ENCODE assay signal across 9 cellular contexts in genomic region chr2:20438334-20439192, GRCh38. TPM values are rescaled to one million over a fixed set of nuclear protein-coding genes. Genes with fewer than 3 reads are reported as not detected.
DNase-seq lines count a peak whose midpoint lies in the region; ATAC-seq and TF ChIP-seq lines count a peak whose summit lies in the region.
"Had no signal": no experiment of that assay in that cellular context is flagged by ENCODE, and none has a peak within 500 bp of the region (broad histone marks: within the 10 kb centered on the region; RNA-seq: fewer than 3 reads in every experiment).

No MANE protein-coding gene starts in this region.

- ATAC-seq in heart left ventricle (peak; percentile 49 to 86 (median 81)), GM18867 (IDR thresholded peaks at IDR 0.05; ENCODE audit: unreplicated experiment) (no peak)

- H3F3A ChIP-seq in smooth muscle cell (ENCODE audit: low read depth) = peaks cover 1% of the 10 kb centered on the region

- TF ChIP-seq POLR2A in heart left ventricle (IDR thresholded peaks at IDR 0.05) = peak in 1 of 2 donors; percentile 60

- H3K4me2 ChIP-seq in smooth muscle cell = peak overlapping the region; percentile 27

- H3K9me3 ChIP-seq in heart left ventricle (no peaks in the 10 kb centered on the region), smooth muscle cell (replicated peaks; ENCODE audit: low read depth) (no peaks in the 10 kb centered on the region)

- no peak overlapping the region for H3K9ac ChIP-seq in smooth muscle cell (ENCODE audit: low read depth)

- peak overlapping the region in 10 of 12 donors; percentile 27 to 92 (median 54) for H3K27ac ChIP-seq in heart left ventricle
- H3K27ac ChIP-seq in smooth muscle cell (ENCODE audit: low read depth) = no peak overlapping the region
- H3K27ac ChIP-seq: cardiac muscle cell had no signal

- H4K20me1 ChIP-seq in smooth muscle cell (ENCODE audit: low read depth) = no peaks in the 10 kb centered on the region

- H3K36me3 ChIP-seq in heart left ventricle (no peaks in the 10 kb centered on the region), smooth muscle cell (ENCODE audit: low read depth) (no peaks in the 10 kb centered on the region)
- H3K36me3 ChIP-seq: cardiac muscle cell had no signal

- peaks cover 0 to 33% (median 8%) of the 10 kb centered on the region in 12 donors for H3K4me1 ChIP-seq in heart left ventricle
- peaks cover under 1% of the 10 kb centered on the region for H3K4me1 ChIP-seq in smooth muscle cell (ENCODE audit: low read depth)

- WGBS in heart left ventricle, 4 donors = 45 to 49% (median 47%) methylated on average over 7 of the region's 7 CpGs
- 74% methylated on average over 7 of the region's 7 CpGs for WGBS in smooth muscle cell (ENCODE audit: low lambda C conversion rate)

- intact Hi-C loops in heart left ventricle (cut with DNase I) = loop anchor here in 1 of 10 donors (10.0 kb wide), 1 partner anchor 54 kb away; no protein-coding TSS in a partner anchor

- DNase-seq in HS-5 (ENCODE audit: low read depth) (peak; percentile 84), SIG-M5 treated with dmso at 0.1 percent for 504 hours (lab: John Stamatoyannopoulos, UW; ENCODE audit: unreplicated experiment) (peak; percentile 72), heart left ventricle (peak in 1 of 5 donors; percentile 50), smooth muscle cell (lab: John Stamatoyannopoulos, UW; ENCODE audit: unreplicated experiment) (no peak), NCI-H2171 (lab: John Stamatoyannopoulos, UW) (no peak), NCI-H2227 treated with DMSO at 0.1 percent for 48 hours (lab: John Stamatoyannopoulos, UW) (no peak), GDM1 (lab: John Stamatoyannopoulos, UW) (no peak)

- peak overlapping the region in 1 of 12 donors; percentile 3 for H3K4me3 ChIP-seq in heart left ventricle
- H3K4me3 ChIP-seq in smooth muscle cell = peak overlapping the region; percentile 8
- H3K4me3 ChIP-seq: cardiac muscle cell had no signal

- no peak overlapping the region for H2AFZ ChIP-seq in smooth muscle cell (ENCODE audit: low read depth)

- no peak for TF ChIP-seq CTCF in heart left ventricle (IDR thresholded peaks at IDR 0.05)
- no peak for TF ChIP-seq CTCF in smooth muscle cell (IDR thresholded peaks at IDR 0.05; ENCODE audit: borderline replicate concordance, insufficient read depth, poor library complexity, severe bottlenecking)

- H3K79me2 ChIP-seq in smooth muscle cell (ENCODE audit: low read depth) = no peaks in the 10 kb centered on the region

- H3K27me3 ChIP-seq in heart left ventricle (no peaks in the 10 kb centered on the region), smooth muscle cell (ENCODE audit: low read depth) (no peaks in the 10 kb centered on the region)
- H3K27me3 ChIP-seq: cardiac muscle cell had no signal

RNA-seq across cellular contexts. Expression of gene RHOB, which starts 8.3 kb away (rescaled TPM):
- total RNA-seq in heart left ventricle (100 to 1,000 TPM; 105 to 429 (median 169) TPM), smooth muscle cell (218 and 231 TPM in 2 replicates)
- polyA plus RNA-seq in heart left ventricle (100 to 1,000 TPM; 136 to 238 TPM), smooth muscle cell (75.9 and 78.1 TPM in 2 replicates)

Comparison
In these comparisons a context has a peak if more than half of its experiments do, and no peak if none do; other contexts are left out.
1. DNase-seq: peak in HS-5 (single experiment) and SIG-M5 treated with dmso at 0.1 percent for 504 hours (single experiment); none in smooth muscle cell (single experiment), NCI-H2171 (single experiment), NCI-H2227 treated with DMSO at 0.1 percent for 48 hours (single experiment) and GDM1 (single experiment).